Comparison of ENCODE assay signal across 2 cellular contexts in genomic region chr5:10775646-10776045, GRCh38.
TF ChIP-seq lines count a peak whose summit lies in the region.

No MANE protein-coding gene starts in this region.

TF ChIP-seq in SK-N-SH treated with all-trans-retinoic acid at 6 μM for 48 hours, 23 proteins besides CTCF, POLR2A, EP300 and RAD21:
- TF ChIP-seq TSHZ2 (CRISPR knock-in tag; IDR thresholded peaks at IDR 0.05) (no peak), GLIS3 (CRISPR knock-in tag; IDR thresholded peaks at IDR 0.05) (no peak), ZFP30 (CRISPR knock-in tag; IDR thresholded peaks at IDR 0.05) (no peak), ISL1 (CRISPR knock-in tag; IDR thresholded peaks at IDR 0.05) (no peak), ZFP3 (CRISPR knock-in tag; IDR thresholded peaks at IDR 0.05) (no peak), CREB5 (CRISPR knock-in tag; IDR thresholded peaks at IDR 0.05; ENCODE audit: low read depth) (no peak), PPARA (CRISPR knock-in tag; IDR thresholded peaks at IDR 0.05; ENCODE audit: borderline replicate concordance) (no peak), ESRRG (CRISPR knock-in tag; IDR thresholded peaks at IDR 0.05) (no peak), CSDC2 (CRISPR knock-in tag; IDR thresholded peaks at IDR 0.05) (no peak), ZC3H10 (CRISPR knock-in tag; IDR thresholded peaks at IDR 0.05) (no peak), ARNTL (CRISPR knock-in tag; IDR thresholded peaks at IDR 0.05; ENCODE audit: borderline replicate concordance, low read depth) (no peak), CSRNP3 (CRISPR knock-in tag; IDR thresholded peaks at IDR 0.05) (no peak)
TF ChIP-seq in SK-N-SH treated with all-trans-retinoic acid at 6 μM for 48 hours: peak in this region for 0.

TF ChIP-seq in WTC11, 78 proteins besides CTCF, POLR2A, EP300 and RAD21 (continued from another document):
- TF ChIP-seq ATF6 (CRISPR knock-in tag; IDR thresholded peaks at IDR 0.05) = no peak
